ENCODE assay signal across 8 cellular contexts in the genomic region with DNA sequence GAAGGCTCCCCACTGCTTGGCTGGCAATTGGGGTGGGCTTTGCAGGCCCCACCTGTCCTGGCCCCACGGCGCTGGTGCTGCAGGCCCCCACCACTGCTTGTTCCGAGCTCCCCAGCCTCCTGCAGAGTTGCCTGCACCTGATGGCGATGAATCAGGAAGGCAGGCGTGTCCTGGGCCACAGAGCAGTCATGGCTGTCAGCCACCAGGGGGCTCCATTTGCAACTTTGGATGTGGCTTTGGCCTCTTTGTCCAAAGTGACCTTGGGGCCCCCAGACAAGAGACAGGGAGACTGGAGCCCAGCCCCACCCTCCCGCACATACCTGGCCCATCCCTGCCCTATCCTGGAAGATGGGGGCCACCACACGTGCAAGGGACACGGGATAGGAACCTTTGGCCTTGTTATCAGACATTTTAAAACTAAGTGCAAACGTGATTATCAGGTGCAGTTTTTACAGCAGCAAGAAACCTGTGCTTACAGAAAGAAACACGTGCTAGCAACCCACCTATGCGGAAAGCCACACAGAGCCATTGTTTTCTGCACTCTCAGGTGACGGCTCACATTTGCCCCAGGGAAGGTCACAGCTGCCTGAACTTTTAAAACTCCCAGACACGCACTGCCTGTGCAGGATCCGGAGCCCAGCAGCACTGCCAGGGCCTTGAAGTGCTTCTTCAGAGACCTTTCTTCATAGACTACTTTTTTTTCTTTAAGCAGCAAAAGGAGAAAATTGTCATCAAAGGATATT. TPM values are rescaled to one million over a fixed set of nuclear protein-coding genes. Genes with fewer than 3 reads are reported as not detected.
A peak's percentile ranks its signal among the peaks of the same experiment; 100 is the strongest.
DNase-seq lines count a peak whose midpoint lies in the region; ATAC-seq, FAIRE-seq and TF ChIP-seq lines count a peak whose summit lies in the region.

A gene with protein sequence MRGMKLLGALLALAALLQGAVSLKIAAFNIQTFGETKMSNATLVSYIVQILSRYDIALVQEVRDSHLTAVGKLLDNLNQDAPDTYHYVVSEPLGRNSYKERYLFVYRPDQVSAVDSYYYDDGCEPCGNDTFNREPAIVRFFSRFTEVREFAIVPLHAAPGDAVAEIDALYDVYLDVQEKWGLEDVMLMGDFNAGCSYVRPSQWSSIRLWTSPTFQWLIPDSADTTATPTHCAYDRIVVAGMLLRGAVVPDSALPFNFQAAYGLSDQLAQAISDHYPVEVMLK (plus strand): TSS at position 443 of the 743 bp plus-strand sequence. CDS start 683 bp downstream, outside the sequence.

- H3K27ac ChIP-seq in vagina = no peak within 1 kb of the TSS

- H3K36me3 ChIP-seq in BE2C (peaks cover 71% of the 10 kb centered on the region), vagina (peaks cover 0 to 42% of the 10 kb centered on the region in 2 donors)

- ATAC-seq in activated T-helper 17 cell treated with anti-CD3 and anti-CD28 coated beads, Interleukin-2, amount 50 U/mL, for 72 hours (replicated peaks) = peak; percentile 76

- no peak for FAIRE-seq in H54 (lab: Jason Lieb, UNC)
- no peak for FAIRE-seq in RCC 7860 (lab: Jason Lieb, UNC)
- no peak for FAIRE-seq in frontal cortex (lab: Jason Lieb, UNC)

- peaks cover 14% of the 10 kb centered on the region for H3K4me1 Mint-ChIP-seq in activated T-helper 17 cell treated with anti-CD3 and anti-CD28 coated beads, Interleukin-2, amount 50 U/mL, for 72 hours
- H3K4me1 Mint-ChIP-seq in osteocyte (ENCODE audit: unreplicated experiment) = peaks cover 4% of the 10 kb centered on the region

- no peaks in the 10 kb centered on the region for H3K27me3 Mint-ChIP-seq in activated T-helper 17 cell treated with anti-CD3 and anti-CD28 coated beads, Interleukin-2, amount 50 U/mL, for 72 hours
- no peaks in the 10 kb centered on the region for H3K27me3 Mint-ChIP-seq in osteocyte (ENCODE audit: unreplicated experiment)

- intact Hi-C loops in vagina (cut with DNase I) = no loop called here

- DNase-seq in BE2C (peak; percentile 74), H54 (ENCODE audit: insufficient read length, low spot score) (peak; percentile 78), RCC 7860 (ENCODE audit: low spot score) (peak; percentile 39), frontal cortex (ENCODE audit: low spot score in 2 of 2) (peak in 1 of 2 donors; percentile 48), osteocyte (ENCODE audit: extremely low spot score, unreplicated experiment) (no peak), vagina (ENCODE audit: extremely low spot score in 2 of 2) (no peak), GOT3 (lab: John Stamatoyannopoulos, UW) (no peak)

- TF ChIP-seq POLR2A in H54 (IDR thresholded peaks at IDR 0.05; ENCODE audit: low read depth, low read length) (no peak), vagina (IDR thresholded peaks at IDR 0.05) (no peak)

- no peak within 1 kb of the TSS for H3K27ac Mint-ChIP-seq in activated T-helper 17 cell treated with anti-CD3 and anti-CD28 coated beads, Interleukin-2, amount 50 U/mL, for 72 hours
- H3K27ac Mint-ChIP-seq in osteocyte (ENCODE audit: unreplicated experiment) = no peak within 1 kb of the TSS

- H3K4me1 ChIP-seq in BE2C = no peaks in the 10 kb centered on the region
- H3K4me1 ChIP-seq in vagina = no peaks in the 10 kb centered on the region

- no peak within 1 kb of the TSS for H3K4me3 Mint-ChIP-seq in activated T-helper 17 cell treated with anti-CD3 and anti-CD28 coated beads, Interleukin-2, amount 50 U/mL, for 72 hours
- no peak within 1 kb of the TSS for H3K4me3 Mint-ChIP-seq in osteocyte (ENCODE audit: unreplicated experiment)

- no peaks in the 10 kb centered on the region for H3K9me3 ChIP-seq in BE2C
- H3K9me3 ChIP-seq in vagina = no peaks in the 10 kb centered on the region

- H3K9me3 Mint-ChIP-seq in activated T-helper 17 cell treated with anti-CD3 and anti-CD28 coated beads, Interleukin-2, amount 50 U/mL, for 72 hours = no peaks in the 10 kb centered on the region
- H3K9me3 Mint-ChIP-seq in osteocyte (ENCODE audit: unreplicated experiment) = no peaks in the 10 kb centered on the region

- TF ChIP-seq CTCF in BE2C (IDR thresholded peaks at IDR 0.05; ENCODE audit: low read depth, low read length) (peak; percentile 78), osteocyte (IDR thresholded peaks at IDR 0.05) (peak; percentile 62), vagina (IDR thresholded peaks at IDR 0.05) (peak in 2 of 3 experiments; percentile 18 to 49)

- no peaks in the 10 kb centered on the region for H3K27me3 ChIP-seq in BE2C
- H3K27me3 ChIP-seq in vagina = no peaks in the 10 kb centered on the region

- no peak within 1 kb of the TSS for H3K4me3 ChIP-seq in BE2C (ENCODE audit: low read depth, low read length)
- no peak within 1 kb of the TSS for H3K4me3 ChIP-seq in vagina

- peaks cover 47% of the 10 kb centered on the region for H3K36me3 Mint-ChIP-seq in activated T-helper 17 cell treated with anti-CD3 and anti-CD28 coated beads, Interleukin-2, amount 50 U/mL, for 72 hours (ENCODE audit: low read depth)
- peaks cover 14% of the 10 kb centered on the region for H3K36me3 Mint-ChIP-seq in osteocyte (ENCODE audit: unreplicated experiment)

RNA-seq across cellular contexts. Expression of the gene that starts here (rescaled TPM):
- 28.7 TPM for polyA plus RNA-seq in BE2C (2012; ENCODE audit: insufficient read depth, insufficient read length, low read depth)
- 10 to 100 TPM; 14.8 to 22.0 TPM for total RNA-seq in activated T-helper 17 cell treated with anti-CD3 and anti-CD28 coated beads, Interleukin-2, amount 50 U/mL, for 72 hours
- total RNA-seq in frontal cortex (25.7 TPM), osteocyte (22.5 and 23.1 TPM in 2 replicates), vagina (50.3 TPM)

Comparison
In these comparisons a context has a peak if more than half of its experiments do, and no peak if none do; other contexts are left out.
1. DNase-seq: peak in BE2C (single experiment), H54 (single experiment) and RCC 7860 (single experiment); none in osteocyte (single experiment), vagina (0 of 2) and GOT3 (single experiment).
2. Peak in every context shown above with its lines, with median percentiles within 50 percentile points of each other: CTCF ChIP-seq.